ENCODE assay signal across 10 cellular contexts in the genomic region with DNA sequence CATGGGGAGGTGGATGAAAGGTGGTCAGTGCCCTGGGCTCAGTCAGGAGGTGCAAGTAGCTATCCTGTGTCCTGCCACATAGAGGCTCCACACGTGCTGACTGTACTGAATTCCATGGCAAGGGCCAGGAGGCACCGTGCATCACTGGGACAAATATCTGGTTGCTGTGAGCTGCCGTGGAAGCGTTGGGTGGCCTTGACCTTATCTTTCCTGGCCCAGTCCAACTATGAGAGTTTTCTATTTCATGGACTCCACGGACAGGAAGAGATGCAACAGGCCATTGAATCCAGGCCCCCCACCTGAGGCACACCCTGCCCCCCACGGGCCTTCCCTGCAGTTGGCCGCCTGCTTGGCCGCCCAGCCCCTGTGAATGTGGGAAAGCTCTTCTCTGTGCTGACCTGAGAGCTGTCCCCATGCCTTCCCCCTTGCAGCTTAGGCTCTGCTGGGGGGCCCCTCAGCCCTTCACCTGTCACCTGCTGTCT. TPM values are rescaled to one million over a fixed set of nuclear protein-coding genes. Genes with fewer than 3 reads are reported as not detected.
DNase-seq lines count a peak whose midpoint lies in the region; ATAC-seq and TF ChIP-seq lines count a peak whose summit lies in the region.
"Had no signal": no experiment of that assay in that cellular context is flagged by ENCODE, and none has a peak within 500 bp of the region (broad histone marks: within the 10 kb centered on the region; RNA-seq: fewer than 3 reads in every experiment).

No MANE protein-coding gene starts in this region.

- ATAC-seq in CD4-positive, CD25-positive, alpha-beta regulatory T cell (ENCODE audit: low read depth in 2 of 2), result no peak
- no peak for ATAC-seq in naive thymus-derived CD8-positive, alpha-beta T cell
- no peak for ATAC-seq in stimulated activated naive CD8-positive, alpha-beta T cell treated with anti-CD3 and anti-CD28 coated beads, Interleukin-15, Interleukin-2, amounts not matched to agents 100 U/mL and 50 U/mL, for 24 hours

- H3K36me3 Mint-ChIP-seq in CD4-positive, CD25-positive, alpha-beta regulatory T cell, result peaks cover 3% of the 10 kb centered on the region
- peaks cover 59% of the 10 kb centered on the region for H3K36me3 Mint-ChIP-seq in dendritic cell treated with granulocyte-macrophage colony-stimulating factor and Interleukin-4, amounts not matched to agents 40 ng/mL and 50 ng/mL, for 4 days (ENCODE audit: low read depth)
- H3K36me3 Mint-ChIP-seq in naive thymus-derived CD8-positive, alpha-beta T cell, result peaks cover 0 to 31% (median 0%) of the 10 kb centered on the region in 3 donors

- intact Hi-C loops in dendritic cell treated with granulocyte-macrophage colony-stimulating factor and Interleukin-4, amounts not matched to agents 40 ng/mL and 50 ng/mL, for 4 days (cut with micrococcal nuclease), result loop anchor here (5.0 kb wide), 1 partner anchor 63 kb away; the partner anchor contains the start of gene POLR1E

- H3K9me3 Mint-ChIP-seq in CD4-positive, CD25-positive, alpha-beta regulatory T cell, result no peaks in the 10 kb centered on the region
- no peaks in the 10 kb centered on the region for H3K9me3 Mint-ChIP-seq in dendritic cell treated with granulocyte-macrophage colony-stimulating factor and Interleukin-4, amounts not matched to agents 40 ng/mL and 50 ng/mL, for 4 days
- no peaks in the 10 kb centered on the region for H3K9me3 Mint-ChIP-seq in naive thymus-derived CD8-positive, alpha-beta T cell

- H3K4me3 Mint-ChIP-seq in CD4-positive, CD25-positive, alpha-beta regulatory T cell, result peak overlapping the region in 2 of 4 donors; percentile 94 to 95
- no peak overlapping the region for H3K4me3 Mint-ChIP-seq in dendritic cell treated with granulocyte-macrophage colony-stimulating factor and Interleukin-4, amounts not matched to agents 40 ng/mL and 50 ng/mL, for 4 days
- H3K4me3 Mint-ChIP-seq in naive thymus-derived CD8-positive, alpha-beta T cell, result peak overlapping the region in 9 of 10 donors; percentile 91 to 98 (median 94)

- no peak for TF ChIP-seq CTCF in GM20000 (IDR thresholded peaks at IDR 0.05; ENCODE audit: extremely low read depth, missing control alignments)

- POLR2A ChIA-PET in naive thymus-derived CD8-positive, alpha-beta T cell (lab: Charles Lee), result interaction anchor here (1.8 to 1.9 kb wide), 2 partner anchors 10 to 41 kb away, joined by 5 to 7 read pairs; partner anchors contain the start of gene ZBTB5

- peaks cover 6 to 39% (median 17%) of the 10 kb centered on the region in 4 donors for H3K4me1 Mint-ChIP-seq in CD4-positive, CD25-positive, alpha-beta regulatory T cell
- peaks cover 31% of the 10 kb centered on the region for H3K4me1 Mint-ChIP-seq in dendritic cell treated with granulocyte-macrophage colony-stimulating factor and Interleukin-4, amounts not matched to agents 40 ng/mL and 50 ng/mL, for 4 days (ENCODE audit: low read depth)
- H3K4me1 Mint-ChIP-seq in naive thymus-derived CD8-positive, alpha-beta T cell, result peaks cover 6 to 35% (median 26%) of the 10 kb centered on the region in 4 donors

- peaks cover 23% of the 10 kb centered on the region for H3K4me1 ChIP-seq in CD4-positive, CD25-positive, alpha-beta regulatory T cell (ENCODE audit: control insufficient read depth, insufficient read depth, low read length, poor library complexity, severe bottlenecking)

- DNase-seq in CD4-positive, CD25-positive, alpha-beta regulatory T cell, result no peak
- DNase-seq in MG63 (no peak), GM19240 (ENCODE audit: insufficient read length, low spot score) (no peak), COLO829 (ENCODE audit: low spot score) (no peak), GM20000 (ENCODE audit: low spot score) (no peak)
- no peak for DNase-seq in naive thymus-derived CD8-positive, alpha-beta T cell
- no peak for DNase-seq in stimulated activated naive CD8-positive, alpha-beta T cell treated with anti-CD3 and anti-CD28 coated beads, Interleukin-15, Interleukin-2, amounts not matched to agents 100 U/mL and 50 U/mL, for 24 hours
- DNase-seq: activated gamma-delta T cell treated with Interleukin-2 at 50 U/mL for 16 hours, NCI-H2081 had no signal

- H3K4me3 ChIP-seq in CD4-positive, CD25-positive, alpha-beta regulatory T cell (ENCODE audit: low read depth, low read length), result no peak overlapping the region
- peak overlapping the region; percentile 87 for H3K4me3 ChIP-seq in MG63

- no peaks in the 10 kb centered on the region for H3K9me3 ChIP-seq in CD4-positive, CD25-positive, alpha-beta regulatory T cell (ENCODE audit: control insufficient read depth in 2 of 2, low read length in 2 of 2)
- H3K9me3 ChIP-seq in MG63, result no peaks in the 10 kb centered on the region

- peaks cover 32% of the 10 kb centered on the region for H3K36me3 ChIP-seq in CD4-positive, CD25-positive, alpha-beta regulatory T cell (ENCODE audit: control insufficient read depth, insufficient read depth, low read length)
- peaks cover 23% of the 10 kb centered on the region for H3K36me3 ChIP-seq in MG63

- H3K27ac ChIP-seq in CD4-positive, CD25-positive, alpha-beta regulatory T cell (ENCODE audit: insufficient read depth, low read length, poor library complexity, severe bottlenecking), result no peak overlapping the region

- H3K27ac Mint-ChIP-seq in CD4-positive, CD25-positive, alpha-beta regulatory T cell, result peak overlapping the region in 2 of 3 donors; percentile 88 to 94
- peak overlapping the region; percentile 95 for H3K27ac Mint-ChIP-seq in dendritic cell treated with granulocyte-macrophage colony-stimulating factor and Interleukin-4, amounts not matched to agents 40 ng/mL and 50 ng/mL, for 4 days
- H3K27ac Mint-ChIP-seq in naive thymus-derived CD8-positive, alpha-beta T cell, result peak overlapping the region in 6 of 10 donors; percentile 52 to 98 (median 96)

- H3K27me3 ChIP-seq in CD4-positive, CD25-positive, alpha-beta regulatory T cell (ENCODE audit: control insufficient read depth, insufficient read depth, low read length), result no peaks in the 10 kb centered on the region
- no peaks in the 10 kb centered on the region for H3K27me3 ChIP-seq in MG63

- no peaks in the 10 kb centered on the region for H3K27me3 Mint-ChIP-seq in CD4-positive, CD25-positive, alpha-beta regulatory T cell
- H3K27me3 Mint-ChIP-seq in dendritic cell treated with granulocyte-macrophage colony-stimulating factor and Interleukin-4, amounts not matched to agents 40 ng/mL and 50 ng/mL, for 4 days, result no peaks in the 10 kb centered on the region
- no peaks in the 10 kb centered on the region for H3K27me3 Mint-ChIP-seq in naive thymus-derived CD8-positive, alpha-beta T cell

RNA-seq across cellular contexts. Expression of gene GRHPR, which starts 1.7 kb away (rescaled TPM):
- 36.6 TPM for total RNA-seq in CD4-positive, CD25-positive, alpha-beta regulatory T cell
- 10 to 100 TPM; 47.2 to 73.9 (median 70.6) TPM for polyA plus RNA-seq in CD4-positive, CD25-positive, alpha-beta regulatory T cell
- total RNA-seq in MG63 (2014; rRNA removed; shearing (Covaris generic); ENCODE audit: low replicate concordance), result 97.5 and 111 TPM in 2 replicates
- total RNA-seq in naive thymus-derived CD8-positive, alpha-beta T cell, result 10 to 100 TPM; 55.0 to 58.7 TPM
- polyA plus RNA-seq in naive thymus-derived CD8-positive, alpha-beta T cell, result 10 to 100 TPM; 71.5 to 89.3 (median 74.4) TPM

RNA-seq across cellular contexts. Expression of gene ZBTB5, which starts 41.0 kb away (rescaled TPM):
- 13.5 TPM for total RNA-seq in CD4-positive, CD25-positive, alpha-beta regulatory T cell
- 1 to 10 TPM in 2 of 4 donors, under 1 TPM in 2; 0.22 to 1.6 (median 1.2) TPM for polyA plus RNA-seq in CD4-positive, CD25-positive, alpha-beta regulatory T cell
- total RNA-seq in MG63 (2014; rRNA removed; shearing (Covaris generic); ENCODE audit: low replicate concordance), result 4.4 and 9.1 TPM in 2 replicates
- 10 to 100 TPM; 12.9 to 13.2 TPM for total RNA-seq in naive thymus-derived CD8-positive, alpha-beta T cell
- under 1 TPM; 0.50 to 0.83 (median 0.64) TPM for polyA plus RNA-seq in naive thymus-derived CD8-positive, alpha-beta T cell
